ENCODE assay signal across 9 cellular contexts in genomic region chr9:99807276-99807852, GRCh38. TPM values are rescaled to one million over a fixed set of nuclear protein-coding genes. Genes with fewer than 3 reads are reported as not detected.
A peak's percentile ranks its signal among the peaks of the same experiment; 100 is the strongest.
DNase-seq lines count a peak whose midpoint lies in the region; ATAC-seq and TF ChIP-seq lines count a peak whose summit lies in the region.
"Had no signal": no experiment of that assay in that cellular context is flagged by ENCODE, and none has a peak within 500 bp of the region (broad histone marks: within the 10 kb centered on the region; RNA-seq: fewer than 3 reads in every experiment).

No MANE protein-coding gene starts in this region.

- CTCF ChIA-PET in activated CD4-positive, alpha-beta memory T cell treated with anti-CD3 and anti-CD28 coated beads for 36 hours (lab: Charles Lee) = no interaction called here
- CTCF ChIA-PET in naive thymus-derived CD4-positive, alpha-beta T cell (lab: Charles Lee) = no interaction called here

- H3K4me3 ChIP-seq in epithelial cell of proximal tubule (ENCODE audit: low read depth, low read length) (no peak overlapping the region), transverse colon (no peak overlapping the region)
- no peak overlapping the region for H3K4me3 ChIP-seq in naive thymus-derived CD4-positive, alpha-beta T cell (ENCODE audit: low read length)
- H3K4me3 ChIP-seq: BLaER1 had no signal

- no peaks in the 10 kb centered on the region for H3K9me3 Mint-ChIP-seq in activated CD4-positive, alpha-beta memory T cell treated with anti-CD3 and anti-CD28 coated beads for 36 hours
- H3K9me3 Mint-ChIP-seq in naive thymus-derived CD4-positive, alpha-beta T cell = no peaks in the 10 kb centered on the region

- in situ Hi-C loops in transverse colon (cut with MboI; ENCODE audit: low pct_ligation_motif_present in 1 of 4, low pct_unique_long_range_greater_than_20kb in 1 of 4, low sequenced_read_pairs in 3 of 4) = loop anchor here in 3 of 4 donors (25.0 kb wide), 2 partner anchors 205 to 530 kb away; no protein-coding TSS in a partner anchor

- H3K4me1 Mint-ChIP-seq in activated CD4-positive, alpha-beta memory T cell treated with anti-CD3 and anti-CD28 coated beads for 36 hours (ENCODE audit: low read depth) = peaks cover 25% of the 10 kb centered on the region
- H3K4me1 Mint-ChIP-seq in naive thymus-derived CD4-positive, alpha-beta T cell = peaks cover 0 to 23% (median 4%) of the 10 kb centered on the region in 7 donors

- no peak for TF ChIP-seq EP300 in transverse colon (IDR thresholded peaks at IDR 0.05; ENCODE audit: low read depth)

- TF ChIP-seq POLR2A in transverse colon (IDR thresholded peaks at IDR 0.05) = no peak

- H3K27me3 Mint-ChIP-seq in activated CD4-positive, alpha-beta memory T cell treated with anti-CD3 and anti-CD28 coated beads for 36 hours = peaks cover 6% of the 10 kb centered on the region
- H3K27me3 Mint-ChIP-seq in naive thymus-derived CD4-positive, alpha-beta T cell = peaks cover 0 to 12% (median 0%) of the 10 kb centered on the region in 5 donors

- H3K4me3 Mint-ChIP-seq in activated CD4-positive, alpha-beta memory T cell treated with anti-CD3 and anti-CD28 coated beads for 36 hours = no peak overlapping the region
- no peak overlapping the region for H3K4me3 Mint-ChIP-seq in naive thymus-derived CD4-positive, alpha-beta T cell

- no peaks in the 10 kb centered on the region for H3K36me3 Mint-ChIP-seq in activated CD4-positive, alpha-beta memory T cell treated with anti-CD3 and anti-CD28 coated beads for 36 hours
- H3K36me3 Mint-ChIP-seq in naive thymus-derived CD4-positive, alpha-beta T cell = peaks cover 0 to 11% (median 3%) of the 10 kb centered on the region in 5 donors

- POLR2A ChIA-PET in activated CD4-positive, alpha-beta memory T cell treated with anti-CD3 and anti-CD28 coated beads for 36 hours (lab: Charles Lee) = no interaction called here
- POLR2A ChIA-PET in naive thymus-derived CD4-positive, alpha-beta T cell (lab: Charles Lee) = no interaction called here

- H3K36me3 ChIP-seq in naive thymus-derived CD4-positive, alpha-beta T cell (ENCODE audit: control insufficient read depth in 2 of 3, insufficient read depth in 3 of 3, low read length in 3 of 3) = no peaks in the 10 kb centered on the region
- H3K36me3 ChIP-seq in transverse colon = no peaks in the 10 kb centered on the region

- H3K9me3 ChIP-seq in naive thymus-derived CD4-positive, alpha-beta T cell (ENCODE audit: control insufficient read depth in 2 of 3, low read length in 3 of 3) = no peaks in the 10 kb centered on the region
- H3K9me3 ChIP-seq in transverse colon = no peaks in the 10 kb centered on the region
- H3K9me3 ChIP-seq: BLaER1 had no signal

- H3K27ac ChIP-seq in naive thymus-derived CD4-positive, alpha-beta T cell (ENCODE audit: low read depth, low read length) = no peak overlapping the region
- no peak overlapping the region for H3K27ac ChIP-seq in transverse colon
- H3K27ac ChIP-seq: BLaER1 had no signal

- no peak overlapping the region for H3K27ac Mint-ChIP-seq in activated CD4-positive, alpha-beta memory T cell treated with anti-CD3 and anti-CD28 coated beads for 36 hours
- H3K27ac Mint-ChIP-seq in naive thymus-derived CD4-positive, alpha-beta T cell = peak overlapping the region in 4 of 9 donors; percentile 1 to 63 (median 12)

- peak; percentile 91 for TF ChIP-seq CTCF in epithelial cell of proximal tubule (conservative IDR thresholded peaks at IDR 0.05; ENCODE audit: low read depth, low read length)
- peak; percentile 62 to 82 (median 77) for TF ChIP-seq CTCF in transverse colon (IDR thresholded peaks at IDR 0.05)

- 22 to 26% methylated on average over 3 to 4 of the region's 4 CpGs for WGBS in transverse colon (ENCODE audit: low coverage in 1 of 2), 2 donors

- ATAC-seq in HG02885 (IDR thresholded peaks at IDR 0.05; ENCODE audit: poor library complexity, unreplicated experiment) = peak; percentile 63
- ATAC-seq in naive thymus-derived CD4-positive, alpha-beta T cell = peak; percentile 89

- no peaks in the 10 kb centered on the region for H3K27me3 ChIP-seq in naive thymus-derived CD4-positive, alpha-beta T cell (ENCODE audit: control insufficient read depth in 2 of 2, insufficient read depth in 2 of 2, low read length in 2 of 2)
- no peaks in the 10 kb centered on the region for H3K27me3 ChIP-seq in transverse colon
- H3K27me3 ChIP-seq: BLaER1 had no signal

- intact Hi-C loops in activated CD4-positive, alpha-beta memory T cell treated with anti-CD3 and anti-CD28 coated beads for 36 hours (cut with micrococcal nuclease) = loop anchor here (1.0 to 5.0 kb wide), 3 partner anchors 99 to 410 kb away; partner anchors contain the start of gene STX17
- intact Hi-C loops in naive thymus-derived CD4-positive, alpha-beta T cell (cut with micrococcal nuclease) = loop anchor here (1.0 to 5.0 kb wide), 12 partner anchors 12 to 1505 kb away; no protein-coding TSS in a partner anchor
- intact Hi-C loops in transverse colon (cut with DNase I; ENCODE audit: low total_unique reads) = no loop called here

- H3K4me1 ChIP-seq in naive thymus-derived CD4-positive, alpha-beta T cell (ENCODE audit: control insufficient read depth in 2 of 2, insufficient read depth in 2 of 2, low read length in 2 of 2) = peaks cover 0 to 5% of the 10 kb centered on the region in 2 donors
- peaks cover 0 to 7% (median 2%) of the 10 kb centered on the region in 4 donors for H3K4me1 ChIP-seq in transverse colon
- H3K4me1 ChIP-seq: BLaER1 had no signal

- DNase-seq in DMS153 (lab: John Stamatoyannopoulos, UW) (peak; percentile 5), DMS153 treated with DMSO at 0.1 percent for 48 hours (lab: John Stamatoyannopoulos, UW; ENCODE audit: unreplicated experiment) (no peak), NCI-H510A treated with DMSO at 0.1 percent for 48 hours (lab: John Stamatoyannopoulos, UW) (peak; percentile 59), epithelial cell of proximal tubule (ENCODE audit: low read depth) (no peak), transverse colon (peak; percentile 63)
- peak; percentile 69 for DNase-seq in activated CD4-positive, alpha-beta memory T cell treated with anti-CD3 and anti-CD28 coated beads for 36 hours
- DNase-seq in naive thymus-derived CD4-positive, alpha-beta T cell = peak in 8 of 9 donors; percentile 31 to 76 (median 68)

RNA-seq across cellular contexts. Expression of gene NR4A3, which starts 14.3 kb away (rescaled TPM):
- 10 to 100 TPM; 10.5 to 11.9 TPM for total RNA-seq in activated CD4-positive, alpha-beta memory T cell treated with anti-CD3 and anti-CD28 coated beads for 36 hours
- total RNA-seq in epithelial cell of proximal tubule (0.07 TPM in 1 of 2 replicates, not detected in the other), transverse colon (1 to 10 TPM in 2 of 4 donors, under 1 TPM in 2; 0.48 to 3.4 (median 1.3) TPM)
- 10 to 100 TPM in 2 of 5 experiments, 1 to 10 TPM in 1, under 1 TPM in 2; 0.08 to 20.2 (median 5.6) TPM for total RNA-seq in naive thymus-derived CD4-positive, alpha-beta T cell
- not detected for polyA plus RNA-seq in naive thymus-derived CD4-positive, alpha-beta T cell

Comparison
In these comparisons a context has a peak if more than half of its experiments do, and no peak if none do; other contexts are left out.
1. DNase-seq: peak in DMS153 (single experiment), NCI-H510A treated with DMSO at 0.1 percent for 48 hours (single experiment), activated CD4-positive, alpha-beta memory T cell treated with anti-CD3 and anti-CD28 coated beads for 36 hours (single experiment), naive thymus-derived CD4-positive, alpha-beta T cell (8 of 9) and transverse colon (single experiment); none in DMS153 treated with DMSO at 0.1 percent for 48 hours (single experiment) and epithelial cell of proximal tubule (single experiment).